Comparison of ENCODE assay signal across 24 cellular contexts in genomic region chr10:28704771-28705170, GRCh38. TPM values are rescaled to one million over a fixed set of nuclear protein-coding genes. Genes with fewer than 3 reads are reported as not detected.
A peak's percentile ranks its signal among the peaks of the same experiment; 100 is the strongest.
DNase-seq lines count a peak whose midpoint lies in the region; ATAC-seq and TF ChIP-seq lines count a peak whose summit lies in the region.
"Had no signal": no experiment of that assay in that cellular context is flagged by ENCODE, and none has a peak within 500 bp of the region (broad histone marks: within the 10 kb centered on the region; RNA-seq: fewer than 3 reads in every experiment).

No MANE protein-coding gene starts in this region.

- H3K4me2 ChIP-seq in osteoblast (ENCODE audit: insufficient read depth, low read length), result no peak overlapping the region
- H3K4me2 ChIP-seq: KMS-11, PC-9 had no signal

- no peak overlapping the region for H2AFZ ChIP-seq in osteoblast (ENCODE audit: low read length)
- H2AFZ ChIP-seq: PC-9 had no signal

- H3K4me1 ChIP-seq in cardiac muscle cell (ENCODE audit: low read depth), result peaks cover under 1% of the 10 kb centered on the region
- H3K4me1 ChIP-seq in heart right ventricle, result peaks cover 0 to 8% (median 0%) of the 10 kb centered on the region in 9 donors
- H3K4me1 ChIP-seq in osteoblast (ENCODE audit: insufficient read depth, low read length), result no peaks in the 10 kb centered on the region
- H3K4me1 ChIP-seq: BE2C, SJCRH30 had no signal

- H3K36me3 ChIP-seq in cardiac muscle cell, result no peaks in the 10 kb centered on the region
- no peaks in the 10 kb centered on the region for H3K36me3 ChIP-seq in heart right ventricle
- H3K36me3 ChIP-seq in osteoblast (ENCODE audit: insufficient read depth, low read length), result no peaks in the 10 kb centered on the region
- H3K36me3 ChIP-seq: BE2C, SJCRH30 had no signal

- intact Hi-C loops in heart right ventricle (cut with DNase I), result no loop called here

- ATAC-seq in heart right ventricle (no peak), omental fat pad (ENCODE audit: low FRiP score) (peak; percentile 51), GM18861 (IDR thresholded peaks at IDR 0.05; ENCODE audit: unreplicated experiment) (no peak), GM21619 (IDR thresholded peaks at IDR 0.05; ENCODE audit: unreplicated experiment) (no peak), HG03025 (IDR thresholded peaks at IDR 0.05; ENCODE audit: low FRiP score, unreplicated experiment) (no peak)
- ATAC-seq: Right ventricle myocardium inferior had no signal

- WGBS in heart right ventricle, 2 donors, result 39 to 45% methylated on average over 7 of the region's 7 CpGs

- DNase-seq in cardiac muscle cell (ENCODE audit: low read depth in 1 of 2, low spot score in 1 of 2), result no peak
- DNase-seq in heart right ventricle, result no peak
- peak; percentile 16 for DNase-seq in left kidney (ENCODE audit: low read depth, low spot score)
- no peak for DNase-seq in omental fat pad (ENCODE audit: low spot score)
- DNase-seq in osteoblast (ENCODE audit: insufficient read length, low spot score, missing footprints), result no peak
- DNase-seq: ACHN; BE2C; Calu3; DND-41; HCEC 1CT; MM.1S; NCI-H2029; NCI-H446 treated with DMSO at 0.1 percent for 48 hours; NCI-H526; NCI-H82; NK-92 treated with Interleukin-12 subunit alpha and Interleukin-12 subunit beta, amount 100 ng/mL, for 24 hours; PC-9; SJCRH30 had no signal

- H3K4me3 ChIP-seq in cardiac muscle cell, result no peak overlapping the region
- no peak overlapping the region for H3K4me3 ChIP-seq in heart right ventricle
- no peak overlapping the region for H3K4me3 ChIP-seq in osteoblast (ENCODE audit: insufficient read depth, low read length)
- H3K4me3 ChIP-seq: PC-9, SJCRH30 had no signal

- H3K27ac ChIP-seq in cardiac muscle cell (peak overlapping the region; percentile 59), heart right ventricle (no peak overlapping the region), osteoblast (ENCODE audit: low read depth, low read length) (no peak overlapping the region)
- H3K27ac ChIP-seq: 22Rv1, KMS-11, PC-9, SJCRH30 had no signal

- TF ChIP-seq CTCF in cardiac muscle cell (IDR thresholded peaks at IDR 0.05; ENCODE audit: low read depth, low read length) (no peak), heart right ventricle (IDR thresholded peaks at IDR 0.05) (no peak), omental fat pad (IDR thresholded peaks at IDR 0.05) (no peak), osteoblast (IDR thresholded peaks at IDR 0.05; ENCODE audit: extremely low read depth, low read depth, low read length) (no peak)

- no peaks in the 10 kb centered on the region for H3K27me3 ChIP-seq in cardiac muscle cell
- H3K27me3 ChIP-seq in heart right ventricle, result peaks cover 0 to 3% (median 0%) of the 10 kb centered on the region in 7 donors
- no peaks in the 10 kb centered on the region for H3K27me3 ChIP-seq in osteoblast (ENCODE audit: insufficient read depth, low read length)
- H3K27me3 ChIP-seq: BE2C, SJCRH30 had no signal

- no peaks in the 10 kb centered on the region for H4K20me1 ChIP-seq in osteoblast (ENCODE audit: insufficient read depth, low read length)

- H3K9me3 ChIP-seq in cardiac muscle cell (ENCODE audit: low read depth) (no peaks in the 10 kb centered on the region), heart right ventricle (no peaks in the 10 kb centered on the region), osteoblast (ENCODE audit: low read depth, low read length) (no peaks in the 10 kb centered on the region)
- H3K9me3 ChIP-seq: BE2C, SJCRH30 had no signal

- H3K79me2 ChIP-seq in osteoblast (ENCODE audit: insufficient read depth, low read length), result no peaks in the 10 kb centered on the region

RNA-seq across cellular contexts. Expression of gene BAMBI, which starts 27.4 kb away (rescaled TPM):
- 651 and 1,010 TPM in 2 replicates for total RNA-seq in cardiac muscle cell
- polyA plus RNA-seq in cardiac muscle cell, result 715 and 1,076 TPM in 2 replicates
- 10 to 100 TPM; 11.0 to 29.6 (median 21.3) TPM for total RNA-seq in heart right ventricle
- 10 to 100 TPM in 1 of 2 donors, 1 to 10 TPM in 1; 5.0 to 52.7 TPM for polyA plus RNA-seq in heart right ventricle
- total RNA-seq in omental fat pad, result 10 to 100 TPM in 3 of 4 donors, 1 to 10 TPM in 1; 6.9 to 20.5 (median 13.3) TPM
- total RNA-seq in osteoblast, result 13.6 and 14.8 TPM in 2 replicates

Comparison
In these comparisons a context has a peak if more than half of its experiments do, and no peak if none do; other contexts are left out.
1. RNA of gene BAMBI, which starts 27.4 kb away (total RNA-seq): 651 to 1,010 TPM in cardiac muscle cell; 11.0 to 29.6 TPM in heart right ventricle, 6.9 to 20.5 TPM in omental fat pad and 13.6 to 14.8 TPM in osteoblast; every median in the first group is over 10 times any median in the second.